Comparison of ENCODE assay signal across 9 cellular contexts in genomic region chrX:132737743-132738142, GRCh38.
DNase-seq lines count a peak whose midpoint lies in the region.
"Had no signal": no experiment of that assay in that cellular context is flagged by ENCODE, and none has a peak within 500 bp of the region (broad histone marks: within the 10 kb centered on the region; RNA-seq: fewer than 3 reads in every experiment).

No MANE protein-coding gene starts in this region.

- DNase-seq in Kasumi-1 (lab: John Stamatoyannopoulos, UW) (peak; percentile 20 to 40), iris pigment epithelial cell (ENCODE audit: low read depth) (peak; percentile 3), SIG-M5 (lab: John Stamatoyannopoulos, UW) (no peak), NCI-H510A treated with DMSO at 0.1 percent for 48 hours (lab: John Stamatoyannopoulos, UW) (no peak), NCI-H1417 treated with DMSO at 0.1 percent for 48 hours (lab: John Stamatoyannopoulos, UW) (no peak)
- DNase-seq in activated CD8-positive, alpha-beta memory T cell treated with anti-CD3 and anti-CD28 coated beads for 48 hours (ENCODE audit: low read depth in 2 of 3, low spot score in 2 of 3): peak in 2 of 3 experiments; percentile 8 to 18
- peak; percentile 5 to 41 for DNase-seq in stimulated activated CD8-positive, alpha-beta memory T cell treated with anti-CD3 and anti-CD28 coated beads, Interleukin-7, amount 100 ng/mL, for 4 hours (ENCODE audit: low read depth in 2 of 2)
- DNase-seq: midbrain, NCI-H2171 had no signal

Comparison
In these comparisons a context has a peak if more than half of its experiments do, and no peak if none do; other contexts are left out.
1. DNase-seq: peak in Kasumi-1 (2 of 2), activated CD8-positive, alpha-beta memory T cell treated with anti-CD3 and anti-CD28 coated beads for 48 hours (2 of 3), iris pigment epithelial cell (single experiment) and stimulated activated CD8-positive, alpha-beta memory T cell treated with anti-CD3 and anti-CD28 coated beads, Interleukin-7, amount 100 ng/mL, for 4 hours (2 of 2); none in SIG-M5 (single experiment), NCI-H510A treated with DMSO at 0.1 percent for 48 hours (single experiment) and NCI-H1417 treated with DMSO at 0.1 percent for 48 hours (single experiment).